22 cellular contexts compared by ENCODE assay signal in the genomic region with DNA sequence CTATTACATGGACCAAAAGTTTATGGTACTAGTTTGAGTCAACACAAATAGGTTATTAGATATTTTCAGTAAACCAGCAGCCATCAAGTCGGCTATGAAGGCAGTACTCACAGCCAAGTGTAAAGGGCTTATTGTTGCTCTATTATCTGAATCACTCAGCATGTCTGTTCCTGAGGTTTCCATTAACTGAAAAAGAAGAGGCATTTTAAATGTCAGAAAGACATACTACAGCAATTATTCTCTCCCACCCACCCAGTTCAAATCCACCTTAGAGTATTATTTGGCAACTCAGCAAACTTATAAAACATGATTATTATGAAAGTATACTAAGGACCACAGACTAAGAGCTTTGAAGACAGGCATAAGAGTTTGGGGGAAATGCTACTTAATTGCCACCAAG.
DNase-seq lines count a peak whose midpoint lies in the region; ATAC-seq, FAIRE-seq and TF ChIP-seq lines count a peak whose summit lies in the region.
"Had no signal": no experiment of that assay in that cellular context is flagged by ENCODE, and none has a peak within 500 bp of the region (broad histone marks: within the 10 kb centered on the region; RNA-seq: fewer than 3 reads in every experiment).

No MANE protein-coding gene starts in this region.

- H3K36me3 Mint-ChIP-seq in endodermal cell (ENCODE audit: low read depth): peaks cover 27% of the 10 kb centered on the region

- peaks cover 3% of the 10 kb centered on the region for H3K4me1 Mint-ChIP-seq in endodermal cell

- H3F3A ChIP-seq in SK-N-SH (replicated peaks; ENCODE audit: insufficient read depth) (peaks cover 20% of the 10 kb centered on the region), smooth muscle cell (ENCODE audit: low read depth) (no peaks in the 10 kb centered on the region)

- H4K20me1 ChIP-seq in SK-N-SH (ENCODE audit: insufficient read depth) (no peaks in the 10 kb centered on the region), smooth muscle cell (ENCODE audit: low read depth) (no peaks in the 10 kb centered on the region)

- CTCF ChIA-PET in SK-N-SH (lab: Yijun Ruan, JAX): no interaction called here

- H3K9me3 ChIP-seq in SK-N-SH: no peaks in the 10 kb centered on the region
- H3K9me3 ChIP-seq in endodermal cell (ENCODE audit: control insufficient read depth, low read length): no peaks in the 10 kb centered on the region
- H3K9me3 ChIP-seq in smooth muscle cell (replicated peaks; ENCODE audit: low read depth): no peaks in the 10 kb centered on the region
- H3K9me3 ChIP-seq: SJSA1 had no signal

- TF ChIP-seq EP300 in SK-N-SH (IDR thresholded peaks at IDR 0.05; ENCODE audit: borderline replicate concordance in 1 of 2, low read depth in 1 of 2, low read length in 1 of 2): no peak

- peak overlapping the region; percentile 1 for H3K27ac Mint-ChIP-seq in endodermal cell
- H3K27ac Mint-ChIP-seq: B cell had no signal

- H3K9ac ChIP-seq in SK-N-SH (no peak overlapping the region), endodermal cell (ENCODE audit: extremely low read depth, low read length, poor library complexity, severe bottlenecking) (no peak overlapping the region), smooth muscle cell (ENCODE audit: low read depth) (no peak overlapping the region)

- DNase-seq in NCI-H1417 (lab: John Stamatoyannopoulos, UW) (peak in 2 of 3 experiments; percentile 1 to 52), NCI-H1417 treated with DMSO at 0.1 percent for 48 hours (lab: John Stamatoyannopoulos, UW) (no peak), SK-N-SH (no peak), endodermal cell (no peak), smooth muscle cell (lab: John Stamatoyannopoulos, UW; ENCODE audit: unreplicated experiment) (no peak), urothelium cell line (ENCODE audit: low spot score) (no peak), NOMO-1 (lab: John Stamatoyannopoulos, UW; ENCODE audit: unreplicated experiment in 2 of 2) (no peak)
- DNase-seq: 8988T, DMS 273 treated with DMSO at 0.1 percent for 48 hours, DND-41, Karpas-422, MM.1S, NCI-H1092, NCI-H1694 treated with DMSO at 0.1 percent for 48 hours, NCI-H510A treated with DMSO at 0.1 percent for 48 hours, NCI-H82, PC-9 had no signal

- 70% methylated on average over 1 of the region's 1 CpG for WGBS in SK-N-SH (ENCODE audit: low lambda C conversion rate)
- WGBS in endodermal cell (ENCODE audit: insufficient coverage in 1 of 2, insufficient read length in 1 of 2), 2 experiments: 86% methylated on average over 1 of the region's 1 CpG; no CpG with 5 or more reads in 1 of the 2 experiments
- 38% methylated on average over 1 of the region's 1 CpG for WGBS in smooth muscle cell (ENCODE audit: low lambda C conversion rate)

- POLR2A ChIA-PET in SK-N-SH (lab: Yijun Ruan, JAX): no interaction called here

- H3K4me1 ChIP-seq in SK-N-SH (ENCODE audit: control insufficient read depth in 1 of 2, insufficient read depth in 2 of 2, low read depth in 1 of 2, low read length in 1 of 2) (no peaks in the 10 kb centered on the region; a peak in 1 of 4 replicates), endodermal cell (ENCODE audit: control insufficient read depth, insufficient read depth, low read length) (no peaks in the 10 kb centered on the region), smooth muscle cell (ENCODE audit: low read depth) (no peaks in the 10 kb centered on the region)
- H3K4me1 ChIP-seq: SJSA1 had no signal

- H3K9me2 ChIP-seq in SK-N-SH: no peaks in the 10 kb centered on the region; the same call in 1 of the 2 replicates

- H3K9me3 Mint-ChIP-seq in endodermal cell: no peaks in the 10 kb centered on the region

- no peak for TF ChIP-seq CTCF in SK-N-SH (IDR thresholded peaks at IDR 0.05)
- no peak for TF ChIP-seq CTCF in endodermal cell (conservative IDR thresholded peaks at IDR 0.05)
- no peak for TF ChIP-seq CTCF in smooth muscle cell (IDR thresholded peaks at IDR 0.05; ENCODE audit: borderline replicate concordance, insufficient read depth, poor library complexity, severe bottlenecking)

- H3K27ac ChIP-seq in SK-N-SH (ENCODE audit: low read depth in 2 of 2, low read length in 1 of 2) (peak overlapping the region; percentile 9 to 44; a peak in 3 of 4 replicates), endodermal cell (ENCODE audit: low read depth, low read length) (peak overlapping the region; percentile 30), smooth muscle cell (ENCODE audit: low read depth) (peak overlapping the region; percentile 36)
- H3K27ac ChIP-seq: HL-60, PC-9, SJSA1 had no signal

- TF ChIP-seq RAD21 in SK-N-SH (IDR thresholded peaks at IDR 0.05; ENCODE audit: low read length): no peak

- no peak overlapping the region for H2AFZ ChIP-seq in SK-N-SH (ENCODE audit: low read depth)
- H2AFZ ChIP-seq in smooth muscle cell (ENCODE audit: low read depth): no peak overlapping the region
- H2AFZ ChIP-seq: PC-9 had no signal

- H3K4me2 ChIP-seq in SK-N-SH (no peak overlapping the region), smooth muscle cell (no peak overlapping the region)
- H3K4me2 ChIP-seq: PC-9 had no signal

- no peaks in the 10 kb centered on the region for H3K27me3 Mint-ChIP-seq in endodermal cell (ENCODE audit: insufficient read depth)
- H3K27me3 Mint-ChIP-seq: B cell had no signal

- no peak for FAIRE-seq in urothelium cell line (lab: Jason Lieb, UNC)
- FAIRE-seq: H54 had no signal

- H3K79me2 ChIP-seq in SK-N-SH (ENCODE audit: insufficient read depth) (peaks cover 28% of the 10 kb centered on the region; the same call in 1 of the 2 replicates), smooth muscle cell (ENCODE audit: low read depth) (no peaks in the 10 kb centered on the region)

- ATAC-seq in GM19351 (IDR thresholded peaks at IDR 0.05; ENCODE audit: unreplicated experiment): no peak

- H3K36me3 ChIP-seq in SK-N-SH (replicated peaks in 1 of 2; ENCODE audit: control insufficient read depth in 1 of 2, insufficient read depth in 2 of 2, low read length in 1 of 2) (peaks cover 31 to 82% of the 10 kb centered on the region in 2 experiments), endodermal cell (ENCODE audit: control insufficient read depth, insufficient read depth, low read length) (peaks cover 25% of the 10 kb centered on the region), smooth muscle cell (ENCODE audit: low read depth) (peaks cover 3% of the 10 kb centered on the region)

- H3K27me3 ChIP-seq in SK-N-SH (ENCODE audit: insufficient read depth): no peaks in the 10 kb centered on the region
- H3K27me3 ChIP-seq in endodermal cell (ENCODE audit: control insufficient read depth, insufficient read depth, low read length, poor library complexity, severe bottlenecking): no peaks in the 10 kb centered on the region
- no peaks in the 10 kb centered on the region for H3K27me3 ChIP-seq in smooth muscle cell (ENCODE audit: low read depth)
- H3K27me3 ChIP-seq: SJSA1 had no signal

- no peak overlapping the region for H3K4me3 ChIP-seq in SK-N-SH (ENCODE audit: low read depth in 2 of 2, low read length in 1 of 2)
- H3K4me3 ChIP-seq in endodermal cell (ENCODE audit: low read length): no peak overlapping the region
- no peak overlapping the region for H3K4me3 ChIP-seq in smooth muscle cell
- H3K4me3 ChIP-seq: PC-9, SJSA1 had no signal

- H3K4me3 Mint-ChIP-seq in endodermal cell: no peak overlapping the region
- H3K4me3 Mint-ChIP-seq: B cell had no signal

TF ChIP-seq in SK-N-SH, 30 proteins besides CTCF, POLR2A, EP300 and RAD21 (continues in another document):
- TF ChIP-seq GATA2 (CRISPR knock-in tag; IDR thresholded peaks at IDR 0.05): no peak
- TF ChIP-seq NRF1 (IDR thresholded peaks at IDR 0.05; ENCODE audit: low read depth, low read length): no peak
- no peak for TF ChIP-seq JUND (IDR thresholded peaks at IDR 0.05)
- no peak for TF ChIP-seq TEAD4 (IDR thresholded peaks at IDR 0.05; ENCODE audit: borderline replicate concordance, insufficient read depth)
- TF ChIP-seq FOXJ3 (CRISPR knock-in tag; IDR thresholded peaks at IDR 0.05): no peak
- TF ChIP-seq, protein P1, sequence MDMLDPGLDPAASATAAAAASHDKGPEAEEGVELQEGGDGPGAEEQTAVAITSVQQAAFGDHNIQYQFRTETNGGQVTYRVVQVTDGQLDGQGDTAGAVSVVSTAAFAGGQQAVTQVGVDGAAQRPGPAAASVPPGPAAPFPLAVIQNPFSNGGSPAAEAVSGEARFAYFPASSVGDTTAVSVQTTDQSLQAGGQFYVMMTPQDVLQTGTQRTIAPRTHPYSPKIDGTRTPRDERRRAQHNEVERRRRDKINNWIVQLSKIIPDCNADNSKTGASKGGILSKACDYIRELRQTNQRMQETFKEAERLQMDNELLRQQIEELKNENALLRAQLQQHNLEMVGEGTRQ (IDR thresholded peaks at IDR 0.05; ENCODE audit: borderline replicate concordance, low read depth, low read length): no peak
- TF ChIP-seq CHD2 (IDR thresholded peaks at IDR 0.05; ENCODE audit: low read length, partially characterized antibody): no peak
- no peak for TF ChIP-seq RXRA (IDR thresholded peaks at IDR 0.05; ENCODE audit: borderline replicate concordance, low read depth)
- no peak for TF ChIP-seq EZH2phosphoT487 (IDR thresholded peaks at IDR 0.05; ENCODE audit: borderline replicate concordance, low read depth)
- no peak for TF ChIP-seq TCF12 (IDR thresholded peaks at IDR 0.05)
- TF ChIP-seq FOSL2 (IDR thresholded peaks at IDR 0.05; ENCODE audit: borderline replicate concordance, low read depth): no peak
- TF ChIP-seq, protein P2, sequence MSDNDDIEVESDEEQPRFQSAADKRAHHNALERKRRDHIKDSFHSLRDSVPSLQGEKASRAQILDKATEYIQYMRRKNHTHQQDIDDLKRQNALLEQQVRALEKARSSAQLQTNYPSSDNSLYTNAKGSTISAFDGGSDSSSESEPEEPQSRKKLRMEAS (IDR thresholded peaks at IDR 0.05; ENCODE audit: low read depth): no peak
- no peak for TF ChIP-seq RFX5 (IDR thresholded peaks at IDR 0.05; ENCODE audit: low read length)
- no peak for TF ChIP-seq ELF1 (IDR thresholded peaks at IDR 0.05)
- TF ChIP-seq, protein P3, sequence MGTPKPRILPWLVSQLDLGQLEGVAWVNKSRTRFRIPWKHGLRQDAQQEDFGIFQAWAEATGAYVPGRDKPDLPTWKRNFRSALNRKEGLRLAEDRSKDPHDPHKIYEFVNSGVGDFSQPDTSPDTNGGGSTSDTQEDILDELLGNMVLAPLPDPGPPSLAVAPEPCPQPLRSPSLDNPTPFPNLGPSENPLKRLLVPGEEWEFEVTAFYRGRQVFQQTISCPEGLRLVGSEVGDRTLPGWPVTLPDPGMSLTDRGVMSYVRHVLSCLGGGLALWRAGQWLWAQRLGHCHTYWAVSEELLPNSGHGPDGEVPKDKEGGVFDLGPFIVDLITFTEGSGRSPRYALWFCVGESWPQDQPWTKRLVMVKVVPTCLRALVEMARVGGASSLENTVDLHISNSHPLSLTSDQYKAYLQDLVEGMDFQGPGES (IDR thresholded peaks at IDR 0.05; ENCODE audit: low read depth, low read length): no peak
- TF ChIP-seq NFIC (IDR thresholded peaks at IDR 0.05; ENCODE audit: borderline replicate concordance): no peak
- TF ChIP-seq TAF1 (IDR thresholded peaks at IDR 0.05; ENCODE audit: borderline replicate concordance, low read depth, low read length): no peak

Comparison
In these comparisons a context has a peak if more than half of its experiments do, and no peak if none do; other contexts are left out.
1. DNase-seq: peak in NCI-H1417 (2 of 3); none in NCI-H1417 treated with DMSO at 0.1 percent for 48 hours (single experiment), SK-N-SH (single experiment), endodermal cell (single experiment), smooth muscle cell (single experiment), urothelium cell line (single experiment) and NOMO-1 (0 of 2).
2. Peak in every context shown above with its lines, with median percentiles within 50 percentile points of each other: H3K27ac ChIP-seq.